ENCODE assay signal across 1 cellular context in genomic region chr10:102599565-102600327, GRCh38.
TF ChIP-seq lines count a peak whose summit lies in the region.

No MANE protein-coding gene starts in this region.

TF ChIP-seq in HepG2, 621 proteins besides CTCF, POLR2A, EP300 and RAD21 (continued from another document and continues in another):
- peak; percentile 51; the same call in 1 of the 2 replicates for TF ChIP-seq TFE3 (CRISPR knock-in tag; IDR thresholded peaks at IDR 0.05)
- peak; percentile 56; the same call in 1 of the 2 replicates for TF ChIP-seq FOSL2 (CRISPR knock-in tag; IDR thresholded peaks at IDR 0.05)
- no peak for TF ChIP-seq CREB1 (IDR thresholded peaks at IDR 0.05)
- TF ChIP-seq CREB1 (CRISPR knock-in tag; IDR thresholded peaks at IDR 0.05), result peak; percentile 51
- TF ChIP-seq ZNF710 (CRISPR knock-in tag; IDR thresholded peaks at IDR 0.05; ENCODE audit: borderline replicate concordance), result peak; percentile 91
- peak; percentile 56 for TF ChIP-seq ZBTB34 (CRISPR knock-in tag; IDR thresholded peaks at IDR 0.05)
- TF ChIP-seq RELA (CRISPR knock-in tag; IDR thresholded peaks at IDR 0.05), result no peak
- TF ChIP-seq HOXA5 (CRISPR knock-in tag; IDR thresholded peaks at IDR 0.05), result peak; percentile 80
- no peak for TF ChIP-seq ZNF138 (CRISPR knock-in tag; IDR thresholded peaks at IDR 0.05; ENCODE audit: low read depth)
- no peak for TF ChIP-seq NBN (conservative IDR thresholded peaks at IDR 0.05)
- 0 out of 2 replicates have a peak, but pooled peaks have one; percentile 27 for TF ChIP-seq SP140L (CRISPR knock-in tag; IDR thresholded peaks at IDR 0.05; ENCODE audit: borderline replicate concordance)
- TF ChIP-seq CENPT (CRISPR knock-in tag; IDR thresholded peaks at IDR 0.05; ENCODE audit: low read depth), result no peak
- TF ChIP-seq ZNF501 (CRISPR knock-in tag; IDR thresholded peaks at IDR 0.05), result peak; percentile 68
- TF ChIP-seq FOXA3 (CRISPR knock-in tag; IDR thresholded peaks at IDR 0.05), result peak; percentile 95
- TF ChIP-seq SCMH1 (CRISPR knock-in tag; IDR thresholded peaks at IDR 0.05; ENCODE audit: borderline replicate concordance), result no peak
- no peak for TF ChIP-seq ZNF616 (CRISPR knock-in tag; IDR thresholded peaks at IDR 0.05; ENCODE audit: low read depth)
- TF ChIP-seq ZBTB20 (CRISPR knock-in tag; IDR thresholded peaks at IDR 0.05; ENCODE audit: borderline replicate concordance, low read depth), result 0 out of 2 replicates have a peak, but pooled peaks have one; percentile 24
- TF ChIP-seq PPARG (CRISPR knock-in tag; conservative IDR thresholded peaks at IDR 0.05), result peak; percentile 86
- no peak for TF ChIP-seq MATR3 (CRISPR knock-in tag; IDR thresholded peaks at IDR 0.05)
- TF ChIP-seq PTBP1 (IDR thresholded peaks at IDR 0.05; ENCODE audit: low read depth, low read length, poor library complexity, severe bottlenecking), result no peak
- TF ChIP-seq ARID4A (CRISPR knock-in tag; IDR thresholded peaks at IDR 0.05; ENCODE audit: borderline replicate concordance), result peak; percentile 79; the same call in 1 of the 2 replicates
- no peak for TF ChIP-seq JARID2 (CRISPR knock-in tag; IDR thresholded peaks at IDR 0.05; ENCODE audit: insufficient replicate concordance)
- peak; percentile 52; the same call in 1 of the 2 replicates for TF ChIP-seq PITX1 (CRISPR knock-in tag; IDR thresholded peaks at IDR 0.05)
- peak; percentile 41; the same call in 1 of the 2 replicates for TF ChIP-seq MYNN (CRISPR knock-in tag; IDR thresholded peaks at IDR 0.05; ENCODE audit: low read depth)
- no peak for TF ChIP-seq ZNF800 (CRISPR knock-in tag; IDR thresholded peaks at IDR 0.05)
- no peak for TF ChIP-seq ZKSCAN5 (CRISPR knock-in tag; IDR thresholded peaks at IDR 0.05)
- peak; percentile 66 for TF ChIP-seq ZFP91 (CRISPR knock-in tag; IDR thresholded peaks at IDR 0.05; ENCODE audit: borderline replicate concordance)
- 0 out of 2 replicates have a peak, but pooled peaks have one; percentile 36 for TF ChIP-seq ZFP41 (CRISPR knock-in tag; IDR thresholded peaks at IDR 0.05; ENCODE audit: borderline replicate concordance)
- no peak for TF ChIP-seq ZHX1 (CRISPR knock-in tag; IDR thresholded peaks at IDR 0.05; ENCODE audit: low read depth)
- TF ChIP-seq AHDC1 (CRISPR knock-in tag; IDR thresholded peaks at IDR 0.05; ENCODE audit: borderline replicate concordance), result no peak
- 0 out of 2 replicates have a peak, but pooled peaks have one; percentile 26 for TF ChIP-seq ATF7-NPFF (CRISPR knock-in tag; IDR thresholded peaks at IDR 0.05; ENCODE audit: low read depth)
